In the genomic region with DNA sequence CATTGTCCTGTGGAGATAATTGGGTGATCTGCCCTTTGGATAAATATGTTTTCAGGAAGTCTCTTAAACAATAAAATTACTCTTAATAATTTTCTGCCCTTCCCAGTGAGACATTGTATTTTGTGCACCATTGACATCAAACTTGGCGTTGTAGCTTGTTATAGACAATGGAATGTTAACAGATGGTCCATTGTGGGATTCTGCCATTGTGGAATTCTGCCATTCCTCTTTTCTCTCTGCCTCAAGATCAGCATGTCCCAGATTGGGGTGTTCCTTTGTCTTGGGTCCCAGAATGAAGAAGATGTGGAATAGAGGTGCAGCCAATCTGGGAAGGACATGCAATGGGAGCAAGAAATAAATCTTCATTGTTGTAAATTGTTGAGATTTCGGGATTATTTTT, we compare ENCODE assay signal across 24 cellular contexts.
"Had no signal": no experiment of that assay in that cellular context is flagged by ENCODE, and none has a peak within 500 bp of the region (broad histone marks: within the 10 kb centered on the region; RNA-seq: fewer than 3 reads in every experiment).

No MANE protein-coding gene starts in this region.

- H3K4me3 ChIP-seq: body of pancreas, gastroesophageal sphincter, hepatocyte, neural progenitor cell, right atrium auricular region, testis had no signal

- H3K27ac Mint-ChIP-seq: activated naive CD8-positive, alpha-beta T cell; effector memory CD8-positive, alpha-beta T cell; naive thymus-derived CD8-positive, alpha-beta T cell; neural progenitor cell had no signal

- H3K4me1 ChIP-seq: body of pancreas, gastroesophageal sphincter, neural progenitor cell, right atrium auricular region, testis had no signal

- H3K4me1 Mint-ChIP-seq: naive thymus-derived CD8-positive, alpha-beta T cell; neural progenitor cell had no signal

- H3K4me3 Mint-ChIP-seq: activated naive CD8-positive, alpha-beta T cell; effector memory CD8-positive, alpha-beta T cell; naive thymus-derived CD8-positive, alpha-beta T cell; neural progenitor cell had no signal

- H3K36me3 Mint-ChIP-seq: neural progenitor cell had no signal

- H2AFZ ChIP-seq: hepatocyte, neural progenitor cell had no signal

- H3K27me3 ChIP-seq: body of pancreas, right atrium auricular region, testis had no signal

- H3K4me2 ChIP-seq: hepatocyte, neural progenitor cell had no signal

- H3K9ac ChIP-seq: neural progenitor cell had no signal

- H3K36me3 ChIP-seq: gastroesophageal sphincter, neural progenitor cell, right atrium auricular region had no signal

- H3K9me3 ChIP-seq: body of pancreas, gastroesophageal sphincter, right atrium auricular region, testis had no signal

- H3K27ac ChIP-seq: body of pancreas, gastroesophageal sphincter, hepatocyte, neural progenitor cell, right atrium auricular region, testis had no signal

- DNase-seq: activated CD4-positive, alpha-beta T cell treated with anti-CD3 and anti-CD28 coated beads for 4 hours; activated CD4-positive, alpha-beta T cell treated with anti-CD3 and anti-CD28 coated beads, Interleukin-2, amount 50 U/mL, for 4 hours; activated CD8-positive, alpha-beta memory T cell treated with anti-CD3 and anti-CD28 coated beads for 24 hours; activated effector memory CD4-positive, alpha-beta T cell treated with Interleukin-2 at 50 U/mL for 16 hours; activated naive CD4-positive, alpha-beta T cell treated with Interleukin-2 at 50 U/mL for 16 hours; aorta; body of pancreas; cortex of kidney; effector memory CD8-positive, alpha-beta T cell; erythroblast; left colon; mammary epithelial cell; naive thymus-derived CD8-positive, alpha-beta T cell; occipital lobe; stimulated activated CD4-positive, alpha-beta T cell treated with anti-CD3 and anti-CD28 coated beads, Interleukin-15, amount 100 ng/mL, for 24 hours; stimulated activated CD4-positive, alpha-beta T cell treated with anti-CD3 and anti-CD28 coated beads, Interleukin-2, amount 100 ng/mL, for 24 hours; stimulated activated naive CD4-positive, alpha-beta T cell; testis; trophoblast cell had no signal

- H3K9me3 Mint-ChIP-seq: effector memory CD8-positive, alpha-beta T cell; neural progenitor cell had no signal

- H3K79me2 ChIP-seq: hepatocyte had no signal
